Comparison of ENCODE assay signal across 15 cellular contexts in genomic region chr5:138349842-138350635, GRCh38. TPM values are rescaled to one million over a fixed set of nuclear protein-coding genes. Genes with fewer than 3 reads are reported as not detected.
DNase-seq lines count a peak whose midpoint lies in the region; ATAC-seq and TF ChIP-seq lines count a peak whose summit lies in the region.
"Had no signal": no experiment of that assay in that cellular context is flagged by ENCODE, and none has a peak within 500 bp of the region (broad histone marks: within the 10 kb centered on the region; RNA-seq: fewer than 3 reads in every experiment).

No MANE protein-coding gene starts in this region.

- H3K27ac ChIP-seq in epithelial cell of prostate, result peak overlapping the region; percentile 75
- H3K27ac ChIP-seq in upper lobe of right lung, result no peak overlapping the region

- no peaks in the 10 kb centered on the region for H3K27me3 Mint-ChIP-seq in osteocyte (ENCODE audit: unreplicated experiment)
- H3K27me3 Mint-ChIP-seq: stimulated activated naive CD8-positive, alpha-beta T cell treated with anti-CD3 and anti-CD28 coated beads, Interleukin-15, amount 100 ng/mL, for 72 hours had no signal

- peaks cover 41% of the 10 kb centered on the region for H3K36me3 Mint-ChIP-seq in osteocyte (ENCODE audit: unreplicated experiment)

- intact Hi-C loops in upper lobe of right lung (cut with DNase I), result no loop called here

- H3K4me3 ChIP-seq in NB4 (ENCODE audit: low read depth, low read length) (no peak overlapping the region), upper lobe of right lung (no peak overlapping the region)
- H3K4me3 ChIP-seq: lung had no signal

- DNase-seq in EH (ENCODE audit: low read depth) (peak; percentile 70), NB4 (ENCODE audit: low read depth) (peak; percentile 14), epithelial cell of prostate (ENCODE audit: low read depth, low spot score) (no peak), osteocyte (ENCODE audit: extremely low spot score, unreplicated experiment) (no peak), AG20443 (ENCODE audit: low spot score) (no peak), upper lobe of right lung (no peak)
- DNase-seq: activated gamma-delta T cell treated with Interleukin-2 at 50 U/mL for 16 hours; NCI-H1417; posterior cingulate gyrus; SIG-M5; stimulated activated CD4-positive, alpha-beta T cell treated with anti-CD3 and anti-CD28 coated beads, Interleukin-2, amount 100 ng/mL, for 48 hours; stimulated activated naive CD8-positive, alpha-beta T cell treated with anti-CD3 and anti-CD28 coated beads, Interleukin-15, amount 100 ng/mL, for 72 hours had no signal

- no peaks in the 10 kb centered on the region for H3K9me3 ChIP-seq in upper lobe of right lung

- H3K27ac Mint-ChIP-seq in osteocyte (ENCODE audit: unreplicated experiment), result peak overlapping the region; percentile 76

- peaks cover 23% of the 10 kb centered on the region for H3K4me1 Mint-ChIP-seq in osteocyte (ENCODE audit: unreplicated experiment)

- ATAC-seq in upper lobe of right lung (no peak), GM18909 (IDR thresholded peaks at IDR 0.05; ENCODE audit: poor library complexity, unreplicated experiment) (no peak), HG02759 (IDR thresholded peaks at IDR 0.05; ENCODE audit: unreplicated experiment) (no peak)
- ATAC-seq: stimulated activated naive CD8-positive, alpha-beta T cell treated with anti-CD3 and anti-CD28 coated beads, Interleukin-15, amount 100 ng/mL, for 72 hours had no signal

- H3K36me3 ChIP-seq in upper lobe of right lung, result peaks cover 40% of the 10 kb centered on the region

- no peaks in the 10 kb centered on the region for H3K27me3 ChIP-seq in upper lobe of right lung

- no peaks in the 10 kb centered on the region for H3K9me3 Mint-ChIP-seq in osteocyte (ENCODE audit: unreplicated experiment)

- TF ChIP-seq CTCF in NB4 (IDR thresholded peaks at IDR 0.05; ENCODE audit: low read depth, low read length), result no peak
- TF ChIP-seq CTCF in osteocyte (IDR thresholded peaks at IDR 0.05), result no peak
- TF ChIP-seq CTCF in upper lobe of right lung (IDR thresholded peaks at IDR 0.05), result no peak

- TF ChIP-seq POLR2A in NB4 (IDR thresholded peaks at IDR 0.05; ENCODE audit: extremely low read depth, insufficient read length), result no peak

- no peak overlapping the region for H3K4me3 Mint-ChIP-seq in osteocyte (ENCODE audit: unreplicated experiment)
- H3K4me3 Mint-ChIP-seq: stimulated activated naive CD8-positive, alpha-beta T cell treated with anti-CD3 and anti-CD28 coated beads, Interleukin-15, amount 100 ng/mL, for 72 hours had no signal

- peaks cover 13% of the 10 kb centered on the region for H3K4me1 ChIP-seq in upper lobe of right lung

RNA-seq across cellular contexts. Expression of gene KDM3B, which starts 2.4 kb away (rescaled TPM):
- total RNA-seq in osteocyte (65.2 and 67.4 TPM in 2 replicates), upper lobe of right lung (60.6 TPM)

RNA-seq across cellular contexts. Expression of gene FAM53C, which starts 12.0 kb away (rescaled TPM):
- total RNA-seq in osteocyte, result 45.6 and 45.7 TPM in 2 replicates
- total RNA-seq in upper lobe of right lung, result 23.0 TPM

RNA-seq across cellular contexts. Expression of gene CDC25C, which starts 18.4 kb away (rescaled TPM):
- total RNA-seq in osteocyte, result 1.9 and 2.2 TPM in 2 replicates
- 0.29 TPM for total RNA-seq in upper lobe of right lung

Comparison
In these comparisons a context has a peak if more than half of its experiments do, and no peak if none do; other contexts are left out.
1. DNase-seq: peak in EH (single experiment) and NB4 (single experiment); none in epithelial cell of prostate (single experiment), osteocyte (single experiment), AG20443 (single experiment) and upper lobe of right lung (single experiment).